ENCODE assay signal across 32 cellular contexts in genomic region chr10:125782661-125783060, GRCh38. TPM values are rescaled to one million over a fixed set of nuclear protein-coding genes. Genes with fewer than 3 reads are reported as not detected.
DNase-seq lines count a peak whose midpoint lies in the region; ATAC-seq lines count a peak whose summit lies in the region.
"Had no signal": no experiment of that assay in that cellular context is flagged by ENCODE, and none has a peak within 500 bp of the region (broad histone marks: within the 10 kb centered on the region; RNA-seq: fewer than 3 reads in every experiment).

No MANE protein-coding gene starts in this region.

- 84 to 87% methylated on average over 4 to 11 of the region's 11 CpGs for WGBS in mesodermal cell (ENCODE audit: insufficient coverage in 2 of 2), 2 experiments

- H3K27me3 Mint-ChIP-seq in stimulated activated naive CD8-positive, alpha-beta T cell treated with anti-CD3 and anti-CD28 coated beads, Interleukin-15, amount 100 ng/mL, for 72 hours, result peaks cover 7% of the 10 kb centered on the region
- H3K27me3 Mint-ChIP-seq: activated CD4-positive, alpha-beta memory T cell treated with anti-CD3 and anti-CD28 coated beads for 36 hours had no signal

- peak; percentile 51 for ATAC-seq in stimulated activated naive CD8-positive, alpha-beta T cell treated with anti-CD3 and anti-CD28 coated beads, Interleukin-15, Interleukin-2, amounts not matched to agents 100 U/mL and 50 U/mL, for 24 hours
- ATAC-seq in stimulated activated naive CD8-positive, alpha-beta T cell treated with anti-CD3 and anti-CD28 coated beads, Interleukin-15, amount 100 ng/mL, for 72 hours, result no peak
- ATAC-seq in HG03378 (IDR thresholded peaks at IDR 0.05; ENCODE audit: unreplicated experiment) (no peak), HG02571 (IDR thresholded peaks at IDR 0.05; ENCODE audit: unreplicated experiment) (no peak)
- ATAC-seq: body of pancreas; GM12878; HepG2; naive thymus-derived CD8-positive, alpha-beta T cell had no signal

- peak overlapping the region; percentile 64 for H3K27ac ChIP-seq in mesodermal cell (ENCODE audit: low read depth, low read length, severe bottlenecking)
- H3K27ac ChIP-seq: adrenal gland, body of pancreas, esophagus squamous epithelium, SJCRH30, skin epidermis, testis had no signal

- H3K27ac Mint-ChIP-seq in stimulated activated naive CD8-positive, alpha-beta T cell treated with anti-CD3 and anti-CD28 coated beads, Interleukin-15, amount 100 ng/mL, for 72 hours, result no peak overlapping the region
- H3K27ac Mint-ChIP-seq: activated CD4-positive, alpha-beta memory T cell treated with anti-CD3 and anti-CD28 coated beads for 36 hours; activated T-helper 1 cell treated with anti-CD3 and anti-CD28 coated beads, Interleukin-12 subunit alpha, Interleukin-12 subunit beta, Interleukin-2, Interleukin-4 antibody, amounts not matched to agents 30 ng/mL and 10 ng/mL and 1 ng/mL, durations not matched to agents 14 hours and 24 hours and 36 hours; B cell; CD4-positive, alpha-beta memory T cell had no signal

- peaks cover 11% of the 10 kb centered on the region for H3K4me1 ChIP-seq in mesodermal cell (ENCODE audit: control insufficient read depth, insufficient read depth, low read length, poor library complexity, severe bottlenecking)
- H3K4me1 ChIP-seq: adrenal gland, body of pancreas, esophagus squamous epithelium, SJCRH30, testis had no signal

- DNase-seq in stimulated activated naive CD8-positive, alpha-beta T cell treated with anti-CD3 and anti-CD28 coated beads, Interleukin-15, Interleukin-2, amounts not matched to agents 100 U/mL and 50 U/mL, for 24 hours, result no peak
- no peak for DNase-seq in stimulated activated naive CD8-positive, alpha-beta T cell treated with anti-CD3 and anti-CD28 coated beads, Interleukin-15, amount 100 ng/mL, for 72 hours
- peak; percentile 26 for DNase-seq in astrocyte of the hippocampus (ENCODE audit: low read depth, low spot score)
- no peak for DNase-seq in NCI-H1436 (lab: John Stamatoyannopoulos, UW)
- no peak for DNase-seq in NCI-H1417 treated with DMSO at 0.1 percent for 48 hours (lab: John Stamatoyannopoulos, UW)
- DNase-seq: activated CD4-positive, alpha-beta memory T cell treated with anti-CD3 and anti-CD28 coated beads for 36 hours; activated naive CD4-positive, alpha-beta T cell treated with Interleukin-2 at 50 U/mL for 16 hours; body of pancreas; CD4-positive, alpha-beta memory T cell; dermis blood vessel endothelial cell; EL; esophagus squamous epithelium; foreskin melanocyte; Kasumi-1; kidney; naive thymus-derived CD8-positive, alpha-beta T cell; NCI-H146; NCI-H2107; stimulated activated naive CD4-positive, alpha-beta T cell; SW 1271; testis had no signal

- no peaks in the 10 kb centered on the region for H3K9me3 Mint-ChIP-seq in stimulated activated naive CD8-positive, alpha-beta T cell treated with anti-CD3 and anti-CD28 coated beads, Interleukin-15, amount 100 ng/mL, for 72 hours
- H3K9me3 Mint-ChIP-seq: activated CD4-positive, alpha-beta memory T cell treated with anti-CD3 and anti-CD28 coated beads for 36 hours; activated T-helper 1 cell treated with anti-CD3 and anti-CD28 coated beads, Interleukin-12 subunit alpha, Interleukin-12 subunit beta, Interleukin-2, Interleukin-4 antibody, amounts not matched to agents 30 ng/mL and 10 ng/mL and 1 ng/mL, durations not matched to agents 14 hours and 24 hours and 36 hours; CD4-positive, alpha-beta memory T cell; naive thymus-derived CD8-positive, alpha-beta T cell had no signal

- H3K4me3 Mint-ChIP-seq in stimulated activated naive CD8-positive, alpha-beta T cell treated with anti-CD3 and anti-CD28 coated beads, Interleukin-15, amount 100 ng/mL, for 72 hours, result no peak overlapping the region
- H3K4me3 Mint-ChIP-seq: activated CD4-positive, alpha-beta memory T cell treated with anti-CD3 and anti-CD28 coated beads for 36 hours; activated T-helper 1 cell treated with anti-CD3 and anti-CD28 coated beads, Interleukin-12 subunit alpha, Interleukin-12 subunit beta, Interleukin-2, Interleukin-4 antibody, amounts not matched to agents 30 ng/mL and 10 ng/mL and 1 ng/mL, durations not matched to agents 14 hours and 24 hours and 36 hours; B cell; CD4-positive, alpha-beta memory T cell; naive thymus-derived CD8-positive, alpha-beta T cell had no signal

- H3K4me3 ChIP-seq in mesodermal cell (ENCODE audit: extremely low read depth, insufficient read depth, low read length, poor library complexity, severe bottlenecking), result no peak overlapping the region
- H3K4me3 ChIP-seq: adrenal gland, body of pancreas, esophagus squamous epithelium, GM12878, SJCRH30, skin epidermis, testis had no signal

- H3K9me3 ChIP-seq in mesodermal cell (ENCODE audit: control insufficient read depth, low read length), result no peaks in the 10 kb centered on the region
- H3K9me3 ChIP-seq: adrenal gland, body of pancreas, esophagus squamous epithelium, SJCRH30, testis had no signal

- no peaks in the 10 kb centered on the region for H3K36me3 ChIP-seq in mesodermal cell (ENCODE audit: control insufficient read depth, insufficient read depth, low read length)
- H3K36me3 ChIP-seq: adrenal gland, esophagus squamous epithelium, SJCRH30 had no signal

- H3K4me1 Mint-ChIP-seq in stimulated activated naive CD8-positive, alpha-beta T cell treated with anti-CD3 and anti-CD28 coated beads, Interleukin-15, amount 100 ng/mL, for 72 hours, result peaks cover 13% of the 10 kb centered on the region
- H3K4me1 Mint-ChIP-seq: B cell had no signal

RNA-seq across cellular contexts. Expression of gene MMP21, which starts 7.0 kb away (rescaled TPM):
- not detected for polyA plus RNA-seq in mesodermal cell (2013, experiment 1 of 2)
- not detected for polyA plus RNA-seq in mesodermal cell (2013, experiment 2 of 2)
- polyA plus RNA-seq: CD4-positive, alpha-beta memory T cell; HepG2; naive thymus-derived CD8-positive, alpha-beta T cell; urinary bladder had no signal

RNA-seq across cellular contexts. Expression of gene UROS, which starts 40.4 kb away (rescaled TPM):
- polyA plus RNA-seq in mesodermal cell (2013, experiment 1 of 2), result 39.8 TPM
- 33.5 TPM for polyA plus RNA-seq in mesodermal cell (2013, experiment 2 of 2)

RNA-seq across cellular contexts. Expression of gene BCCIP, which starts 40.7 kb away (rescaled TPM):
- polyA plus RNA-seq in mesodermal cell (2013, experiment 1 of 2), result 60.8 TPM
- polyA plus RNA-seq in mesodermal cell (2013, experiment 2 of 2), result 72.0 TPM
